ENCODE assay signal across 22 cellular contexts in genomic region chr7:124811341-124811740, GRCh38. TPM values are rescaled to one million over a fixed set of nuclear protein-coding genes. Genes with fewer than 3 reads are reported as not detected.
"Had no signal": no experiment of that assay in that cellular context is flagged by ENCODE, and none has a peak within 500 bp of the region (broad histone marks: within the 10 kb centered on the region; RNA-seq: fewer than 3 reads in every experiment).

No MANE protein-coding gene starts in this region.

- H3K9me3 ChIP-seq: SJSA1 had no signal

- H3K27ac ChIP-seq: SJSA1, SK-N-MC had no signal

- H3K4me3 ChIP-seq: SJSA1, SK-N-MC had no signal

- H3K4me1 ChIP-seq: SJSA1 had no signal

- H3K36me3 ChIP-seq: SJSA1 had no signal

- DNase-seq: KBM-7, MV-4-11, NCI-H1048, NCI-H1105, NCI-H1417, NCI-H1436 treated with DMSO at 0.1 percent for 48 hours, NCI-H1694, NCI-H187 treated with DMSO at 0.1 percent for 48 hours, NCI-H2081, NCI-H2107, NCI-H2227 treated with DMSO at 0.1 percent for 48 hours, NCI-H524, NCI-H526 treated with DMSO at 0.1 percent for 48 hours, NCI-H748 treated with DMSO at 0.1 percent for 48 hours, Right ventricle myocardium superior, RPMI8226, SIG-M5 had no signal

- FAIRE-seq: RCC 7860 had no signal

RNA-seq across cellular contexts. Expression of gene GPR37, which starts 45.7 kb away (rescaled TPM):
- total RNA-seq: LHCN-M2; Right ventricle myocardium superior; SJSA1; T-helper 1 cell treated with Interleukin-12 subunit alpha and Interleukin-12 subunit beta and Interleukin-4 antibody, amounts not matched to agents 30 ng/mL and 1 ng/mL, for 36 hours had no signal
